In the genomic region with DNA sequence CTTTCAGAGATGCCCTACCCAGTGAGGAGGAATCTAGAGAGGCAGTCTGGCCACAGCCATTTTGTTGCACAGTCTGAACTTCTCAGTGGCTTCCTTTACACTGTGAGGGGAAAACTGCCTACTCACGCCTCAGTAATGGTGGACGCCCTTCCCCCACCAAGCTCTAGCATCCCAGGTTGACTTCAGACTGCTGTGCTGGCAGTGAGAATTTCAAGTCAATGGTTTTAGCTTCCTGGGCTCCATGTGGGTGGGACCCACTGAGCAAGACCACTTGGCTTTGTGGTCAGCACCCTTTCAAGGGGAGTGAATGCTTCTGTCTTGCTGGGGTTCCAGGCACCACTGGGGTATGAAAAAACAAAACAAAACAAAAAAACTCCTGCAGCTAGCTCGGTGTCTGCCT, we compare ENCODE assay signal across 26 cellular contexts.
A peak's percentile ranks its signal among the peaks of the same experiment; 100 is the strongest.
DNase-seq lines count a peak whose midpoint lies in the region; FAIRE-seq and TF ChIP-seq lines count a peak whose summit lies in the region.
"Had no signal": no experiment of that assay in that cellular context is flagged by ENCODE, and none has a peak within 500 bp of the region (broad histone marks: within the 10 kb centered on the region; RNA-seq: fewer than 3 reads in every experiment).

No MANE protein-coding gene starts in this region.

- peak overlapping the region; percentile 57; the same call in 1 of the 2 replicates for H4K8ac ChIP-seq in H1 (ENCODE audit: extremely low read depth, insufficient read depth, low read length)

- no peaks in the 10 kb centered on the region for H3K36me3 Mint-ChIP-seq in MCF 10A (ENCODE audit: insufficient read depth, unreplicated experiment)
- H3K36me3 Mint-ChIP-seq: CD14-positive monocyte; CD4-positive, alpha-beta memory T cell; CD4-positive, CD25-positive, alpha-beta regulatory T cell; CD8-positive, alpha-beta memory T cell had no signal

- H2AFZ ChIP-seq in Loucy (ENCODE audit: low read length) (peak overlapping the region; percentile 68), H1 (ENCODE audit: low read length) (peak overlapping the region; percentile 22; the same call in 1 of the 2 replicates)

- TF ChIP-seq CTCF in Loucy (conservative IDR thresholded peaks at IDR 0.05; ENCODE audit: low read length) (no peak), H1 (IDR thresholded peaks at IDR 0.05; ENCODE audit: control extremely low read depth in 1 of 3, insufficient read depth in 1 of 3, low read depth in 1 of 3, low read length in 3 of 3) (no peak), ovary (IDR thresholded peaks at IDR 0.05) (no peak), MCF 10A (IDR thresholded peaks at IDR 0.05; ENCODE audit: unreplicated experiment) (no peak)

- H3K79me2 ChIP-seq in Loucy (ENCODE audit: insufficient read depth, low read length) (no peaks in the 10 kb centered on the region), H1 (ENCODE audit: control insufficient read depth in 1 of 2, insufficient read depth in 2 of 2, low read length in 2 of 2) (no peaks in the 10 kb centered on the region)

- no peaks in the 10 kb centered on the region for H3K79me1 ChIP-seq in H1 (ENCODE audit: low read depth, low read length)

- FAIRE-seq in H1 (lab: Jason Lieb, UNC), result no peak
- FAIRE-seq: A204.1, GM12878, GM12892, GM18507 had no signal

- TF ChIP-seq RAD21 in H1 (IDR thresholded peaks at IDR 0.05 in 1 of 2, conservative IDR thresholded peaks at IDR 0.05 in 1 of 2; ENCODE audit: low read depth in 2 of 2, low read length in 2 of 2), result no peak

- no peak overlapping the region for H4K91ac ChIP-seq in H1 (replicated peaks; ENCODE audit: insufficient read length, low read length)

- CTCF ChIA-PET in H1 (lab: Charles Lee; ENCODE audit: partially characterized antibody) (no interaction called here), MCF 10A (lab: Yijun Ruan, JAX) (interaction anchor here (0.7 kb wide), 1 partner anchor 94 kb away, joined by 4 read pairs; no protein-coding TSS in a partner anchor)

- H3K9ac ChIP-seq in Loucy (ENCODE audit: low read depth, low read length, poor library complexity, severe bottlenecking) (no peak overlapping the region), H1 (replicated peaks in 1 of 4; ENCODE audit: extremely low read depth in 1 of 4, low read depth in 3 of 4, low read length in 3 of 4) (no peak overlapping the region)
- H3K9ac ChIP-seq: BLaER1 had no signal

- H3K36me3 ChIP-seq in Loucy (ENCODE audit: insufficient read depth, low read length) (no peaks in the 10 kb centered on the region), H1 (ENCODE audit: control insufficient read depth in 2 of 4, insufficient read depth in 4 of 4, low read length in 3 of 4) (peaks cover 0 to 2% (median 0%) of the 10 kb centered on the region in 4 experiments; a peak in 2 of 8 replicates), ovary (no peaks in the 10 kb centered on the region)
- H3K36me3 ChIP-seq: BE2C, BLaER1 had no signal

- no peak for DNase-seq in H1 (ENCODE audit: low read depth in 1 of 2, low spot score in 2 of 2)
- DNase-seq in ovary, result no peak
- DNase-seq in NCI-H128 (lab: John Stamatoyannopoulos, UW; ENCODE audit: unreplicated experiment), result no peak
- no peak for DNase-seq in MCF 10A (ENCODE audit: unreplicated experiment)
- DNase-seq: 8988T; ACHN; BE2C; C1 segment of cervical spinal cord; CD4-positive, alpha-beta memory T cell; CD4-positive, CD25-positive, alpha-beta regulatory T cell; CD8-positive, alpha-beta memory T cell; COR-L47; DMS 273 treated with DMSO at 0.1 percent for 48 hours; DMS153; DMS53; DMS79; DND-41; EL; GDM1 had no signal

- no peak overlapping the region for H3K4ac ChIP-seq in H1 (replicated peaks; ENCODE audit: insufficient read length, low read depth, low read length)

- H3K56ac ChIP-seq in H1 (replicated peaks; ENCODE audit: insufficient read length, low read depth, low read length), result no peak overlapping the region

- no peak overlapping the region for H2BK12ac ChIP-seq in H1 (ENCODE audit: low read depth, low read length)

- H3K18ac ChIP-seq in H1 (ENCODE audit: extremely low read depth, low read length), result no peak overlapping the region

- no peak overlapping the region for H3K4me3 Mint-ChIP-seq in MCF 10A (ENCODE audit: unreplicated experiment)
- H3K4me3 Mint-ChIP-seq: CD14-positive monocyte; CD4-positive, alpha-beta memory T cell; CD4-positive, CD25-positive, alpha-beta regulatory T cell; CD8-positive, alpha-beta memory T cell had no signal

- H3K27ac ChIP-seq in H1 (ENCODE audit: low read depth, low read length) (no peak overlapping the region), ovary (no peak overlapping the region)
- H3K27ac ChIP-seq: BLaER1 had no signal

- no peak overlapping the region for H2BK15ac ChIP-seq in H1 (ENCODE audit: low read length)

- H2BK20ac ChIP-seq in H1 (ENCODE audit: low read length), result no peak overlapping the region

- H3K23ac ChIP-seq in H1 (ENCODE audit: insufficient read length), result no peak overlapping the region

- TF ChIP-seq POLR2A in H1 (IDR thresholded peaks at IDR 0.05; ENCODE audit: control extremely low read depth in 1 of 2, low read depth in 2 of 2, low read length in 2 of 2), result no peak
- no peak for TF ChIP-seq POLR2A in ovary (IDR thresholded peaks at IDR 0.05)

- H2BK5ac ChIP-seq in H1 (ENCODE audit: low read depth, low read length), result no peak overlapping the region

- H3K9me3 ChIP-seq in Loucy (ENCODE audit: insufficient read depth, low read depth, low read length), result no peaks in the 10 kb centered on the region
- H3K9me3 ChIP-seq in H1 (ENCODE audit: insufficient read depth in 2 of 2, low read depth in 1 of 2, low read length in 1 of 2), result peaks cover 7 to 16% of the 10 kb centered on the region in 2 experiments; a peak in 3 of 4 replicates
- no peaks in the 10 kb centered on the region for H3K9me3 ChIP-seq in ovary
- H3K9me3 ChIP-seq: BE2C had no signal

- H3K27me3 Mint-ChIP-seq in MCF 10A (ENCODE audit: insufficient read depth, unreplicated experiment), result no peaks in the 10 kb centered on the region
- H3K27me3 Mint-ChIP-seq: CD4-positive, alpha-beta memory T cell; CD4-positive, CD25-positive, alpha-beta regulatory T cell; CD8-positive, alpha-beta memory T cell had no signal

- H3K9me2 ChIP-seq in Loucy (replicated peaks; ENCODE audit: low read depth, low read length), result no peaks in the 10 kb centered on the region

- 85% methylated on average over 3 of the region's 3 CpGs; no CpG with 5 or more reads in 1 of the 2 experiments for WGBS in H1 (ENCODE audit: extremely low coverage in 1 of 2, insufficient coverage in 1 of 2, insufficient read length in 1 of 2, insufficient replicate concordance in 2 of 2, low coverage in 1 of 2, low lambda C conversion rate in 2 of 2, missing lambda C conversion rate in 1 of 2), 2 experiments
- WGBS in ovary, 3 donors, result 66 to 87% (median 68%) methylated on average over 3 of the region's 3 CpGs

- TF ChIP-seq EP300 in H1 (IDR thresholded peaks at IDR 0.05; ENCODE audit: borderline replicate concordance in 1 of 2, low read depth in 2 of 2, low read length in 2 of 2) (no peak), ovary (IDR thresholded peaks at IDR 0.05) (no peak)

- POLR2A ChIA-PET in H1 (lab: Charles Lee; ENCODE audit: partially characterized antibody) (interaction anchor here (1.0 kb wide), 1 partner anchor 15 kb away, joined by 3 read pairs; no protein-coding TSS in a partner anchor), MCF 10A (lab: Yijun Ruan, JAX) (no interaction called here)

- no peak overlapping the region for H2BK120ac ChIP-seq in H1 (replicated peaks; ENCODE audit: low read depth, low read length)

- no peaks in the 10 kb centered on the region for H3K23me2 ChIP-seq in H1 (ENCODE audit: low read depth, low read length)

- H3K27ac Mint-ChIP-seq in MCF 10A (ENCODE audit: low read depth, unreplicated experiment), result no peak overlapping the region
- H3K27ac Mint-ChIP-seq: CD14-positive monocyte; CD4-positive, alpha-beta memory T cell; CD4-positive, CD25-positive, alpha-beta regulatory T cell had no signal

- H4K5ac ChIP-seq in H1 (ENCODE audit: insufficient read length, low read depth, low read length), result no peak overlapping the region

- no peak overlapping the region for H2AK5ac ChIP-seq in H1 (ENCODE audit: low read depth, low read length)

- intact Hi-C loops in ovary (cut with DNase I) (no loop called here), MCF 10A (cut with micrococcal nuclease) (no loop called here)

- H3K4me1 Mint-ChIP-seq in MCF 10A (ENCODE audit: insufficient read depth, unreplicated experiment), result no peaks in the 10 kb centered on the region
- H3K4me1 Mint-ChIP-seq: CD14-positive monocyte; CD4-positive, alpha-beta memory T cell; CD4-positive, CD25-positive, alpha-beta regulatory T cell; CD8-positive, alpha-beta memory T cell had no signal

- H3K4me2 ChIP-seq in Loucy (ENCODE audit: low read depth, low read length, poor library complexity, severe bottlenecking), result no peak overlapping the region
- no peak overlapping the region for H3K4me2 ChIP-seq in H1 (ENCODE audit: insufficient read depth in 1 of 2, low read depth in 2 of 2, low read length in 2 of 2)
- H3K4me2 ChIP-seq: BLaER1 had no signal

- H4K20me1 ChIP-seq in Loucy (ENCODE audit: insufficient read depth, low read length, poor library complexity, severe bottlenecking) (no peaks in the 10 kb centered on the region), H1 (replicated peaks in 1 of 2; ENCODE audit: control insufficient read depth in 1 of 2, insufficient read depth in 2 of 2, low read length in 2 of 2) (no peaks in the 10 kb centered on the region)
- H4K20me1 ChIP-seq: BLaER1 had no signal

- no peaks in the 10 kb centered on the region for H3F3A ChIP-seq in Loucy (ENCODE audit: low read depth)

- H3K9me3 Mint-ChIP-seq in MCF 10A (ENCODE audit: unreplicated experiment), result no peaks in the 10 kb centered on the region

- no peak overlapping the region for H3K14ac ChIP-seq in H1 (ENCODE audit: insufficient read length)

- no TSS peak for BruUV-seq in MCF 10A (replicated peaks; lab: Mats Ljungman, UMichigan)

- H3K4me1 ChIP-seq in Loucy (ENCODE audit: insufficient read depth, low read length, poor library complexity, severe bottlenecking) (peaks cover 11% of the 10 kb centered on the region), H1 (replicated peaks in 1 of 4; ENCODE audit: control insufficient read depth in 3 of 4, insufficient read depth in 4 of 4, low read length in 3 of 4) (no peaks in the 10 kb centered on the region), ovary (ENCODE audit: insufficient read depth) (no peaks in the 10 kb centered on the region)
- H3K4me1 ChIP-seq: BE2C, BLaER1 had no signal

- no peaks in the 10 kb centered on the region for H3K27me3 ChIP-seq in Loucy (ENCODE audit: insufficient read depth, low read length, poor library complexity, severe bottlenecking)
- no peaks in the 10 kb centered on the region for H3K27me3 ChIP-seq in H1 (replicated peaks in 1 of 4; ENCODE audit: control insufficient read depth in 3 of 4, extremely low read depth in 1 of 4, insufficient read depth in 3 of 4, low read length in 3 of 4)
- no peaks in the 10 kb centered on the region for H3K27me3 ChIP-seq in ovary
- H3K27me3 ChIP-seq: BE2C, BLaER1 had no signal

- H3K4me3 ChIP-seq in Loucy (ENCODE audit: low read length, poor library complexity, severe bottlenecking) (no peak overlapping the region), H1 (ENCODE audit: extremely low read depth in 1 of 4, insufficient read depth in 2 of 4, low read depth in 3 of 4, low read length in 4 of 4) (no peak overlapping the region), ovary (no peak overlapping the region)
- H3K4me3 ChIP-seq: BLaER1, GM12878 had no signal

TF ChIP-seq in H1, 55 proteins besides CTCF, POLR2A, EP300 and RAD21 (continues in another document):
- TF ChIP-seq RBBP5 (IDR thresholded peaks at IDR 0.05; ENCODE audit: borderline replicate concordance, low read depth, low read length), result no peak
